Comparison of ENCODE assay signal across 7 cellular contexts in the genomic region with DNA sequence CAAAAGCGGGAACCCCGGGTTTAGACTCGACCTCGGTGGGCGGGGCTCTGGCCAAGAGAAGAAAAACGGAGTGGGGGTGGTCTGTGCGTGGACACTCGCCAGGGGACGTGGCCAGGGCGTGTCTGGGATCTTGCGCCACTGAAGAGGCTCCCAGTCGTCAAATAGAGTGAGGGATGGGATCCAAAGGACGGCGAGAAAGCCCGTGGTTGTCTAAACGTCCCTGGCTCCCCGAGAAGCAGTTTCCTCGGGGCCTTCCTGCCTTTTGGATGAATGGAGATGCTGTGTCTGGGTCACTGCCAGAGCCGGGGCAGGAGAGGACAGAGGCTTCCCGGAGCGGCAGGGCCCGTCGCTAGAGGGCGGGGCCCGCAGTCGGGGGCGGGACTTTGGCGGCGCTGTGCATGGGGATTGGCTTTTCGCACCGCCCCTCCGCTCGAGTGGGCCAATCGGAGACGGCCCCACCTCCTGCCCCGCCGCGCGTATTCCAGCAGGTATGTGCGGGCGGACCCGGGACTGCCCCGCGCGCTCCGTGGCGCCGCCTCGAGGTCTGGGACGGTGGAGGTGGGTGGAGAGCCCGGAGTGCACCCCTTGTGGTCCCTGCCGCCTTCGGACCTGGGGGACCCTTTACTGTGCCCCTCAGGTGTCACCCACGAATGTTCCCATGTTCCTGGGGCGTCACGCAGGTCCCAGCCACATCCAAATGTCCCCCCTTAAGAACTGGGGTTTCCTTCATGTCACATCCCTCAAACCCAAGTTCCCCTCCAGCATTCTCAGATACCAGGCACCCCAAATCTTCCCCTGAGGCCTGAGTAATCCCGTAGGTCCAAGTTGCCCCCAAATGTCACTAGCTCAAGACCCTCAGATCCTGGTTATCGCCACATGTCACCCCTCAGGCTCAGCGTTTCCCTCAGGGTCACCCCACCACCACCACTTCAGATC. TPM values are rescaled to one million over a fixed set of nuclear protein-coding genes. Genes with fewer than 3 reads are reported as not detected.
A peak's percentile ranks its signal among the peaks of the same experiment; 100 is the strongest.
DNase-seq lines count a peak whose midpoint lies in the region; ATAC-seq, FAIRE-seq and TF ChIP-seq lines count a peak whose summit lies in the region.

No MANE protein-coding gene starts in this region.

- no peaks in the 10 kb centered on the region for H3K9me3 ChIP-seq in WERI-Rb-1 (ENCODE audit: severe bottlenecking)

- in situ Hi-C loops in GM13977 (cut with MboI; ENCODE audit: low pct_unique_long_range_greater_than_20kb, low sequenced_read_pairs, unreplicated experiment) = no loop called here

- peak; percentile 81 for ATAC-seq in HG02852 (IDR thresholded peaks at IDR 0.05; ENCODE audit: unreplicated experiment)

- DNase-seq in GM13977 (ENCODE audit: low spot score) (peak; percentile 99), NCI-H2107 (lab: John Stamatoyannopoulos, UW) (peak; percentile 90), WERI-Rb-1 (peak; percentile 94), bronchial epithelial cell (ENCODE audit: low read depth) (peak; percentile 73), inferior parietal cortex (ENCODE audit: extremely low spot score) (peak; percentile 82)
- peak; percentile 93 for DNase-seq in stimulated activated CD4-positive, alpha-beta T cell treated with anti-CD3 and anti-CD28 coated beads, Interleukin-12 subunit alpha, Interleukin-12 subunit beta, amount 100 ng/mL, for 4 hours

- peak overlapping the region; percentile 64 for H3K27ac ChIP-seq in WERI-Rb-1

- TF ChIP-seq CTCF in GM13977 (IDR thresholded peaks at IDR 0.05; ENCODE audit: extremely low read depth, insufficient read depth, missing control alignments) (peak; percentile 63), WERI-Rb-1 (IDR thresholded peaks at IDR 0.05; ENCODE audit: low read depth, low read length) (peak; percentile 73), bronchial epithelial cell (IDR thresholded peaks at IDR 0.05; ENCODE audit: insufficient read depth, low read length, severe bottlenecking) (peak; percentile 71)

- no peaks in the 10 kb centered on the region for H3K27me3 ChIP-seq in WERI-Rb-1 (ENCODE audit: insufficient read depth, low read depth, severe bottlenecking)
- no peaks in the 10 kb centered on the region for H3K27me3 ChIP-seq in bronchial epithelial cell (ENCODE audit: control insufficient read depth, insufficient read depth, low read length)

- FAIRE-seq in bronchial epithelial cell (lab: Jason Lieb, UNC) = no peak

- peaks cover 10% of the 10 kb centered on the region for H3K36me3 ChIP-seq in WERI-Rb-1
- H3K36me3 ChIP-seq in bronchial epithelial cell (ENCODE audit: control insufficient read depth, insufficient read depth, low read length) = peaks cover 24% of the 10 kb centered on the region

- peak overlapping the region; percentile 54 for H3K4me3 ChIP-seq in WERI-Rb-1 (ENCODE audit: low read depth, low read length)
- H3K4me3 ChIP-seq in bronchial epithelial cell (ENCODE audit: low read depth, low read length) = no peak overlapping the region

RNA-seq across cellular contexts. Expression of a gene that starts 38.4 kb away (rescaled TPM):
- 3.2 and 5.1 TPM in 2 replicates for total RNA-seq in bronchial epithelial cell

RNA-seq across cellular contexts. Expression of a gene that starts 43.3 kb away (rescaled TPM):
- total RNA-seq in bronchial epithelial cell = 0.53 TPM in 1 of 2 replicates, not detected in the other

RNA-seq across cellular contexts. Expression of a gene that starts 59.3 kb away (rescaled TPM):
- 45.8 and 55.5 TPM in 2 replicates for total RNA-seq in bronchial epithelial cell
